In genomic region chr1:17452686-17453085, GRCh38 we compare ENCODE assay signal across 1 cellular context.
TF ChIP-seq lines count a peak whose summit lies in the region.

No MANE protein-coding gene starts in this region.

TF ChIP-seq in GM12878, 131 proteins besides CTCF, POLR2A, EP300 and RAD21 (continued from another document):
- TF ChIP-seq HSF1 (IDR thresholded peaks at IDR 0.05; ENCODE audit: low read depth, low read length) (no peak), ASH2L (IDR thresholded peaks at IDR 0.05; ENCODE audit: borderline replicate concordance, low read depth) (no peak), WRNIP1 (IDR thresholded peaks at IDR 0.05; ENCODE audit: borderline replicate concordance, low read depth, low read length) (no peak), RCOR1 (conservative IDR thresholded peaks at IDR 0.05; ENCODE audit: low read depth, low read length) (no peak), GATAD2B (conservative IDR thresholded peaks at IDR 0.05; ENCODE audit: low read depth) (no peak), DPF2 (IDR thresholded peaks at IDR 0.05) (no peak), MXI1 (IDR thresholded peaks at IDR 0.05; ENCODE audit: low read depth, low read length) (no peak), NBN (IDR thresholded peaks at IDR 0.05) (no peak), POLR2AphosphoS5 (IDR thresholded peaks at IDR 0.05; ENCODE audit: low read length) (no peak)
- TF ChIP-seq, protein P1, sequence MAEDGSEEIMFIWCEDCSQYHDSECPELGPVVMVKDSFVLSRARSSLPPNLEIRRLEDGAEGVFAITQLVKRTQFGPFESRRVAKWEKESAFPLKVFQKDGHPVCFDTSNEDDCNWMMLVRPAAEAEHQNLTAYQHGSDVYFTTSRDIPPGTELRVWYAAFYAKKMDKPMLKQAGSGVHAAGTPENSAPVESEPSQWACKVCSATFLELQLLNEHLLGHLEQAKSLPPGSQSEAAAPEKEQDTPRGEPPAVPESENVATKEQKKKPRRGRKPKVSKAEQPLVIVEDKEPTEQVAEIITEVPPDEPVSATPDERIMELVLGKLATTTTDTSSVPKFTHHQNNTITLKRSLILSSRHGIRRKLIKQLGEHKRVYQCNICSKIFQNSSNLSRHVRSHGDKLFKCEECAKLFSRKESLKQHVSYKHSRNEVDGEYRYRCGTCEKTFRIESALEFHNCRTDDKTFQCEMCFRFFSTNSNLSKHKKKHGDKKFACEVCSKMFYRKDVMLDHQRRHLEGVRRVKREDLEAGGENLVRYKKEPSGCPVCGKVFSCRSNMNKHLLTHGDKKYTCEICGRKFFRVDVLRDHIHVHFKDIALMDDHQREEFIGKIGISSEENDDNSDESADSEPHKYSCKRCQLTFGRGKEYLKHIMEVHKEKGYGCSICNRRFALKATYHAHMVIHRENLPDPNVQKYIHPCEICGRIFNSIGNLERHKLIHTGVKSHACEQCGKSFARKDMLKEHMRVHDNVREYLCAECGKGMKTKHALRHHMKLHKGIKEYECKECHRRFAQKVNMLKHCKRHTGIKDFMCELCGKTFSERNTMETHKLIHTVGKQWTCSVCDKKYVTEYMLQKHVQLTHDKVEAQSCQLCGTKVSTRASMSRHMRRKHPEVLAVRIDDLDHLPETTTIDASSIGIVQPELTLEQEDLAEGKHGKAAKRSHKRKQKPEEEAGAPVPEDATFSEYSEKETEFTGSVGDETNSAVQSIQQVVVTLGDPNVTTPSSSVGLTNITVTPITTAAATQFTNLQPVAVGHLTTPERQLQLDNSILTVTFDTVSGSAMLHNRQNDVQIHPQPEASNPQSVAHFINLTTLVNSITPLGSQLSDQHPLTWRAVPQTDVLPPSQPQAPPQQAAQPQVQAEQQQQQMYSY (CRISPR knock-in tag; IDR thresholded peaks at IDR 0.05), result no peak
- TF ChIP-seq, protein P2, sequence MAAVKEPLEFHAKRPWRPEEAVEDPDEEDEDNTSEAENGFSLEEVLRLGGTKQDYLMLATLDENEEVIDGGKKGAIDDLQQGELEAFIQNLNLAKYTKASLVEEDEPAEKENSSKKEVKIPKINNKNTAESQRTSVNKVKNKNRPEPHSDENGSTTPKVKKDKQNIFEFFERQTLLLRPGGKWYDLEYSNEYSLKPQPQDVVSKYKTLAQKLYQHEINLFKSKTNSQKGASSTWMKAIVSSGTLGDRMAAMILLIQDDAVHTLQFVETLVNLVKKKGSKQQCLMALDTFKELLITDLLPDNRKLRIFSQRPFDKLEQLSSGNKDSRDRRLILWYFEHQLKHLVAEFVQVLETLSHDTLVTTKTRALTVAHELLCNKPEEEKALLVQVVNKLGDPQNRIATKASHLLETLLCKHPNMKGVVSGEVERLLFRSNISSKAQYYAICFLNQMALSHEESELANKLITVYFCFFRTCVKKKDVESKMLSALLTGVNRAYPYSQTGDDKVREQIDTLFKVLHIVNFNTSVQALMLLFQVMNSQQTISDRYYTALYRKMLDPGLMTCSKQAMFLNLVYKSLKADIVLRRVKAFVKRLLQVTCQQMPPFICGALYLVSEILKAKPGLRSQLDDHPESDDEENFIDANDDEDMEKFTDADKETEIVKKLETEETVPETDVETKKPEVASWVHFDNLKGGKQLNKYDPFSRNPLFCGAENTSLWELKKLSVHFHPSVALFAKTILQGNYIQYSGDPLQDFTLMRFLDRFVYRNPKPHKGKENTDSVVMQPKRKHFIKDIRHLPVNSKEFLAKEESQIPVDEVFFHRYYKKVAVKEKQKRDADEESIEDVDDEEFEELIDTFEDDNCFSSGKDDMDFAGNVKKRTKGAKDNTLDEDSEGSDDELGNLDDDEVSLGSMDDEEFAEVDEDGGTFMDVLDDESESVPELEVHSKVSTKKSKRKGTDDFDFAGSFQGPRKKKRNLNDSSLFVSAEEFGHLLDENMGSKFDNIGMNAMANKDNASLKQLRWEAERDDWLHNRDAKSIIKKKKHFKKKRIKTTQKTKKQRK (IDR thresholded peaks at IDR 0.05; ENCODE audit: low read depth, low read length), result no peak
